1 cellular context compared by ENCODE assay signal in genomic region chr19:14160017-14160703, GRCh38.
TF ChIP-seq lines count a peak whose summit lies in the region.

No MANE protein-coding gene starts in this region.

TF ChIP-seq in HepG2, 621 proteins besides CTCF, POLR2A, EP300 and RAD21:
- peak; percentile 55 for TF ChIP-seq AGO2 (optimal IDR thresholded peaks at IDR 0.05; ENCODE audit: low read depth, low read length)
- TF ChIP-seq, protein P1, sequence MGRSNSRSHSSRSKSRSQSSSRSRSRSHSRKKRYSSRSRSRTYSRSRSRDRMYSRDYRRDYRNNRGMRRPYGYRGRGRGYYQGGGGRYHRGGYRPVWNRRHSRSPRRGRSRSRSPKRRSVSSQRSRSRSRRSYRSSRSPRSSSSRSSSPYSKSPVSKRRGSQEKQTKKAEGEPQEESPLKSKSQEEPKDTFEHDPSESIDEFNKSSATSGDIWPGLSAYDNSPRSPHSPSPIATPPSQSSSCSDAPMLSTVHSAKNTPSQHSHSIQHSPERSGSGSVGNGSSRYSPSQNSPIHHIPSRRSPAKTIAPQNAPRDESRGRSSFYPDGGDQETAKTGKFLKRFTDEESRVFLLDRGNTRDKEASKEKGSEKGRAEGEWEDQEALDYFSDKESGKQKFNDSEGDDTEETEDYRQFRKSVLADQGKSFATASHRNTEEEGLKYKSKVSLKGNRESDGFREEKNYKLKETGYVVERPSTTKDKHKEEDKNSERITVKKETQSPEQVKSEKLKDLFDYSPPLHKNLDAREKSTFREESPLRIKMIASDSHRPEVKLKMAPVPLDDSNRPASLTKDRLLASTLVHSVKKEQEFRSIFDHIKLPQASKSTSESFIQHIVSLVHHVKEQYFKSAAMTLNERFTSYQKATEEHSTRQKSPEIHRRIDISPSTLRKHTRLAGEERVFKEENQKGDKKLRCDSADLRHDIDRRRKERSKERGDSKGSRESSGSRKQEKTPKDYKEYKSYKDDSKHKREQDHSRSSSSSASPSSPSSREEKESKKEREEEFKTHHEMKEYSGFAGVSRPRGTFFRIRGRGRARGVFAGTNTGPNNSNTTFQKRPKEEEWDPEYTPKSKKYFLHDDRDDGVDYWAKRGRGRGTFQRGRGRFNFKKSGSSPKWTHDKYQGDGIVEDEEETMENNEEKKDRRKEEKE (IDR thresholded peaks at IDR 0.05), result no peak
